8 cellular contexts compared by ENCODE assay signal in genomic region chr1:201456499-201457309, GRCh38. TPM values are rescaled to one million over a fixed set of nuclear protein-coding genes. Genes with fewer than 3 reads are reported as not detected.
DNase-seq lines count a peak whose midpoint lies in the region; ATAC-seq and TF ChIP-seq lines count a peak whose summit lies in the region.

No MANE protein-coding gene starts in this region.

- no peak overlapping the region for H3K4me3 ChIP-seq in NB4 (ENCODE audit: low read depth, low read length)

- H3K4me3 Mint-ChIP-seq in mesothelial cell of epicardium = no peak overlapping the region
- no peak overlapping the region for H3K4me3 Mint-ChIP-seq in nephron progenitor cell

- no peak for TF ChIP-seq POLR2A in NB4 (IDR thresholded peaks at IDR 0.05; ENCODE audit: extremely low read depth, insufficient read length)

- H3K27me3 Mint-ChIP-seq in mesothelial cell of epicardium (ENCODE audit: low read depth) (no peaks in the 10 kb centered on the region), nephron progenitor cell (ENCODE audit: low read depth, poor library complexity) (peaks cover 50% of the 10 kb centered on the region)

- no peak for TF ChIP-seq CTCF in NB4 (IDR thresholded peaks at IDR 0.05; ENCODE audit: low read depth, low read length)
- no peak for TF ChIP-seq CTCF in mesothelial cell of epicardium (IDR thresholded peaks at IDR 0.05; ENCODE audit: unreplicated experiment)
- no peak for TF ChIP-seq CTCF in nephron progenitor cell (IDR thresholded peaks at IDR 0.05)

- H3K36me3 Mint-ChIP-seq in mesothelial cell of epicardium = no peaks in the 10 kb centered on the region
- no peaks in the 10 kb centered on the region for H3K36me3 Mint-ChIP-seq in nephron progenitor cell (ENCODE audit: low read depth)

- no peak for ATAC-seq in GM19328 (IDR thresholded peaks at IDR 0.05; ENCODE audit: unreplicated experiment)
- ATAC-seq in HG03159 (IDR thresholded peaks at IDR 0.05; ENCODE audit: unreplicated experiment) = no peak

- H3K9me3 Mint-ChIP-seq in mesothelial cell of epicardium (no peaks in the 10 kb centered on the region), nephron progenitor cell (no peaks in the 10 kb centered on the region)

- peak overlapping the region; percentile 63 for H3K27ac Mint-ChIP-seq in mesothelial cell of epicardium
- no peak overlapping the region for H3K27ac Mint-ChIP-seq in nephron progenitor cell

- H3K27ac ChIP-seq in cingulate gyrus (ENCODE audit: low read depth, low read length) = peak overlapping the region; percentile 80

- DNase-seq in AG08396 (ENCODE audit: low spot score) = peak; percentile 86
- peak; percentile 60 for DNase-seq in NB4 (ENCODE audit: low read depth)
- no peak for DNase-seq in mesothelial cell of epicardium (ENCODE audit: low spot score in 2 of 2, unreplicated experiment in 2 of 2)
- no peak for DNase-seq in nephron progenitor cell
- no peak for DNase-seq in GM19240 (ENCODE audit: insufficient read length, low spot score)

- H3K4me1 Mint-ChIP-seq in mesothelial cell of epicardium (peaks cover 35% of the 10 kb centered on the region), nephron progenitor cell (peaks cover 71% of the 10 kb centered on the region)

RNA-seq across cellular contexts. Expression of gene PHLDA3, which starts 12.3 kb away (rescaled TPM):
- total RNA-seq in mesothelial cell of epicardium = 84.0 to 92.8 TPM (median 87.5 TPM) in 3 replicates

RNA-seq across cellular contexts. Expression of gene TNNI1, which starts 35.2 kb away (rescaled TPM):
- total RNA-seq in mesothelial cell of epicardium = 6.7 to 8.4 TPM (median 7.6 TPM) in 3 replicates

RNA-seq across cellular contexts. Expression of gene CSRP1, which starts 50.2 kb away (rescaled TPM):
- total RNA-seq in mesothelial cell of epicardium = 10.4 to 11.4 TPM (median 10.7 TPM) in 3 replicates

RNA-seq across cellular contexts. Expression of gene LAD1, which starts 57.6 kb away (rescaled TPM):
- 17.6 to 23.0 TPM (median 20.7 TPM) in 3 replicates for total RNA-seq in mesothelial cell of epicardium

Comparison
In these comparisons a context has a peak if more than half of its experiments do, and no peak if none do; other contexts are left out.
1. DNase-seq: peak in AG08396 (single experiment) and NB4 (single experiment); none in mesothelial cell of epicardium (0 of 2), nephron progenitor cell (single experiment) and GM19240 (single experiment).